26 cellular contexts compared by ENCODE assay signal in genomic region chr5:67509402-67509801, GRCh38.
"Had no signal": no experiment of that assay in that cellular context is flagged by ENCODE, and none has a peak within 500 bp of the region (broad histone marks: within the 10 kb centered on the region; RNA-seq: fewer than 3 reads in every experiment).

No MANE protein-coding gene starts in this region.

- H3K9ac ChIP-seq: neural progenitor cell, parathyroid adenoma had no signal

- H3K4me1 Mint-ChIP-seq: neural progenitor cell had no signal

- H3K36me3 ChIP-seq: left ventricle myocardium inferior, neural progenitor cell, neutrophil, right atrium auricular region, spleen, suprapubic skin, thoracic aorta, tibial artery, upper lobe of right lung had no signal

- H3K79me2 ChIP-seq: parathyroid adenoma had no signal

- H3K27ac Mint-ChIP-seq: nephron progenitor cell; neural progenitor cell; progenitor cell of endocrine pancreas; stimulated activated naive CD8-positive, alpha-beta T cell treated with anti-CD3 and anti-CD28 coated beads, Interleukin-15, Interleukin-2, amounts not matched to agents 100 ng/mL and 50 ng/mL, for 24 hours had no signal

- ATAC-seq: naive thymus-derived CD4-positive, alpha-beta T cell; sciatic nerve; upper lobe of right lung had no signal

- H3K4me3 ChIP-seq: left ventricle myocardium inferior, lung, mucosa of descending colon, neural progenitor cell, right atrium auricular region, skin epidermis, spleen, suprapubic skin, thoracic aorta, tibial artery, upper lobe of right lung had no signal

- H3K4me1 ChIP-seq: left ventricle myocardium inferior, parathyroid adenoma, right atrium auricular region, suprapubic skin, tibial artery, upper lobe of right lung had no signal

- H3K4me3 Mint-ChIP-seq: naive thymus-derived CD4-positive, alpha-beta T cell; nephron progenitor cell; neural progenitor cell; stimulated activated effector memory CD8-positive, alpha-beta T cell treated with anti-CD3 and anti-CD28 coated beads, Interleukin-12 subunit alpha, Interleukin-12 subunit beta, amount 100 ng/mL, for 72 hours; stimulated activated naive CD8-positive, alpha-beta T cell treated with anti-CD3 and anti-CD28 coated beads, Interleukin-15, Interleukin-2, amounts not matched to agents 100 ng/mL and 50 ng/mL, for 24 hours had no signal

- H3K27ac ChIP-seq: left ventricle myocardium inferior, neural progenitor cell, neutrophil, parathyroid adenoma, right atrium auricular region, skin epidermis, spleen, suprapubic skin, thoracic aorta, tibial artery, upper lobe of right lung had no signal

- H3K9me3 ChIP-seq: left ventricle myocardium inferior, mucosa of descending colon, neutrophil, right atrium auricular region, spleen, suprapubic skin, thoracic aorta, tibial artery, upper lobe of right lung had no signal

- H3K27me3 ChIP-seq: neural progenitor cell, neutrophil, right atrium auricular region, spleen, suprapubic skin, tibial artery, upper lobe of right lung had no signal

- H2AFZ ChIP-seq: parathyroid adenoma had no signal

- H3K36me3 Mint-ChIP-seq: neural progenitor cell; stimulated activated effector memory CD8-positive, alpha-beta T cell treated with anti-CD3 and anti-CD28 coated beads, Interleukin-12 subunit alpha, Interleukin-12 subunit beta, amount 100 ng/mL, for 72 hours had no signal

- H3K9me3 Mint-ChIP-seq: immature natural killer cell; nephron progenitor cell; neural progenitor cell; stimulated activated naive CD8-positive, alpha-beta T cell treated with anti-CD3 and anti-CD28 coated beads, Interleukin-15, Interleukin-2, amounts not matched to agents 100 ng/mL and 50 ng/mL, for 24 hours had no signal

- H3K4me2 ChIP-seq: neural progenitor cell had no signal

- H3K27me3 Mint-ChIP-seq: progenitor cell of endocrine pancreas had no signal

- DNase-seq: hypothalamus; immature natural killer cell; left ventricle myocardium inferior; midbrain; mucosa of descending colon; naive thymus-derived CD4-positive, alpha-beta T cell; nephron progenitor cell; occipital lobe; spleen; stimulated activated CD4-positive, alpha-beta T cell treated with anti-CD3 and anti-CD28 coated beads, Interleukin-4, amount 100 ng/mL, for 24 hours; stimulated activated naive CD4-positive, alpha-beta T cell; tibial artery; trophoblast cell; upper lobe of right lung had no signal
